Comparison of ENCODE assay signal across 1 cellular context in the genomic region with DNA sequence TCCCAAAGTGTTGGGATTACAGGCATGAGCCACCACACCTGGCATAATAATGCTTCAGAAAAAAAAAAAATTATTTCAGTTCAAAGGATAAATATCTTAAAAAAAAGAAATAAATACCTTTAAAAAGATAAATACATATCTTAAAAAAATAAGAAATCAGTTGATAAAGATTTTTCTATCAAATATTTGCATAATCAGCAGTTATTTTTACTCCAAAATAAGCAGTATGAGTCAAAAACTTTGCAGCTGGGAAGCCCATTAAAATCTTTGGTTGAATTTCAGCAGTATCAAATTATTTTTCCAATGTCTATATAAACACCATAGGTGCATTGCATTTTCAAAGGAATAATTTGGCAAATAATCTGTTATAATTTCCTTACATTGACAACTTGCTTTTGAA.
TF ChIP-seq lines count a peak whose summit lies in the region.

No MANE protein-coding gene starts in this region.

TF ChIP-seq in HepG2, 621 proteins besides CTCF, POLR2A, EP300 and RAD21 (continued from another document):
- TF ChIP-seq, protein P1, sequence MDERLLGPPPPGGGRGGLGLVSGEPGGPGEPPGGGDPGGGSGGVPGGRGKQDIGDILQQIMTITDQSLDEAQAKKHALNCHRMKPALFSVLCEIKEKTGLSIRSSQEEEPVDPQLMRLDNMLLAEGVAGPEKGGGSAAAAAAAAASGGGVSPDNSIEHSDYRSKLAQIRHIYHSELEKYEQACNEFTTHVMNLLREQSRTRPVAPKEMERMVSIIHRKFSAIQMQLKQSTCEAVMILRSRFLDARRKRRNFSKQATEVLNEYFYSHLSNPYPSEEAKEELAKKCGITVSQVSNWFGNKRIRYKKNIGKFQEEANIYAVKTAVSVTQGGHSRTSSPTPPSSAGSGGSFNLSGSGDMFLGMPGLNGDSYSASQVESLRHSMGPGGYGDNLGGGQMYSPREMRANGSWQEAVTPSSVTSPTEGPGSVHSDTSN (CRISPR knock-in tag; IDR thresholded peaks at IDR 0.05), result no peak
- TF ChIP-seq NRL (CRISPR knock-in tag; IDR thresholded peaks at IDR 0.05; ENCODE audit: borderline replicate concordance) (no peak), GTF3A (CRISPR knock-in tag; conservative IDR thresholded peaks at IDR 0.05) (no peak), REL (CRISPR knock-in tag; conservative IDR thresholded peaks at IDR 0.05) (no peak), ZNF343 (CRISPR knock-in tag; IDR thresholded peaks at IDR 0.05) (no peak), ARID2 (CRISPR knock-in tag; IDR thresholded peaks at IDR 0.05; ENCODE audit: borderline replicate concordance) (no peak), MAFK (conservative IDR thresholded peaks at IDR 0.05 in 1 of 2, IDR thresholded peaks at IDR 0.05 in 1 of 2; ENCODE audit: low read length in 2 of 2) (peak; percentile 37 to 83; a peak in 3 of 4 replicates), NFYB (CRISPR knock-in tag; IDR thresholded peaks at IDR 0.05) (no peak), PITX1 (CRISPR knock-in tag; IDR thresholded peaks at IDR 0.05) (no peak), FOXA3 (CRISPR knock-in tag; IDR thresholded peaks at IDR 0.05) (no peak), ZNF432 (CRISPR knock-in tag; IDR thresholded peaks at IDR 0.05; ENCODE audit: borderline replicate concordance) (no peak), MAFF (IDR thresholded peaks at IDR 0.05; ENCODE audit: low read depth, low read length) (peak; percentile 66; the same call in 1 of the 2 replicates)
